Comparison of ENCODE assay signal across 8 cellular contexts in genomic region chr1:180269848-180270766, GRCh38. TPM values are rescaled to one million over a fixed set of nuclear protein-coding genes. Genes with fewer than 3 reads are reported as not detected.
DNase-seq lines count a peak whose midpoint lies in the region; ATAC-seq and TF ChIP-seq lines count a peak whose summit lies in the region.

No MANE protein-coding gene starts in this region.

- ATAC-seq in Right ventricle myocardium superior (ENCODE audit: poor library complexity), result peak; percentile 61
- ATAC-seq in sciatic nerve, result peak; percentile 60
- ATAC-seq in natural killer cell treated with Interleukin-12 subunit alpha and Interleukin-12 subunit beta and Interleukin-15 and Interleukin-18, amount 100 ng/mL, for 72 hours, result no peak
- no peak for ATAC-seq in HG02588 (IDR thresholded peaks at IDR 0.05; ENCODE audit: unreplicated experiment)

- peak; percentile 21 for DNase-seq in NCI-H1092 treated with DMSO at 0.1 percent for 48 hours (lab: John Stamatoyannopoulos, UW)
- DNase-seq in NCI-H1092 (lab: John Stamatoyannopoulos, UW), result no peak
- no peak for DNase-seq in PC-9
- DNase-seq in Right ventricle myocardium superior, result peak; percentile 52
- no peak for DNase-seq in sciatic nerve (ENCODE audit: low spot score)
- no peak for DNase-seq in cortex of kidney (lab: John Stamatoyannopoulos, UW)
- DNase-seq in natural killer cell treated with Interleukin-12 subunit alpha and Interleukin-12 subunit beta and Interleukin-15 and Interleukin-18, amount 100 ng/mL, for 72 hours (ENCODE audit: low spot score), result no peak

- no peaks in the 10 kb centered on the region for H3K36me3 ChIP-seq in PC-9 (ENCODE audit: low read depth)

- no peak overlapping the region for H3K4me3 ChIP-seq in PC-9

- H3K9me2 ChIP-seq in PC-9 (ENCODE audit: insufficient read depth), result no peaks in the 10 kb centered on the region

- no peak overlapping the region for H3K27ac ChIP-seq in PC-9

- peak; percentile 51 for TF ChIP-seq CTCF in PC-9 (conservative IDR thresholded peaks at IDR 0.05)

- no peaks in the 10 kb centered on the region for H4K20me1 ChIP-seq in PC-9 (ENCODE audit: insufficient read depth)

- H3K4me2 ChIP-seq in PC-9, result no peak overlapping the region

- H3K27me3 Mint-ChIP-seq in natural killer cell treated with Interleukin-12 subunit alpha and Interleukin-12 subunit beta and Interleukin-15 and Interleukin-18, amount 100 ng/mL, for 72 hours, result no peaks in the 10 kb centered on the region

- CTCF ChIA-PET in PC-9 (lab: Charles Lee), result no interaction called here

- POLR2A ChIA-PET in PC-9 (lab: Charles Lee; ENCODE audit: unreplicated experiment), result no interaction called here

- H3K4me3 Mint-ChIP-seq in natural killer cell treated with Interleukin-12 subunit alpha and Interleukin-12 subunit beta and Interleukin-15 and Interleukin-18, amount 100 ng/mL, for 72 hours, result no peak overlapping the region

- no peak overlapping the region for H2AFZ ChIP-seq in PC-9

- H3K79me2 ChIP-seq in PC-9 (ENCODE audit: low read depth), result no peaks in the 10 kb centered on the region

- no peaks in the 10 kb centered on the region for H3K9me3 ChIP-seq in PC-9 (ENCODE audit: insufficient read depth, low read depth)

- no peaks in the 10 kb centered on the region for H3K27me3 ChIP-seq in PC-9 (ENCODE audit: insufficient read depth, low read depth)

- no peak overlapping the region for H3K27ac Mint-ChIP-seq in natural killer cell treated with Interleukin-12 subunit alpha and Interleukin-12 subunit beta and Interleukin-15 and Interleukin-18, amount 100 ng/mL, for 72 hours

- no peaks in the 10 kb centered on the region for H3K4me1 ChIP-seq in PC-9 (replicated peaks; ENCODE audit: insufficient read depth)

- BruUV-seq in PC-9 (replicated peaks; lab: Mats Ljungman, UMichigan), result no TSS peak

- H3F3A ChIP-seq in PC-9 (ENCODE audit: insufficient read depth, low read depth), result no peaks in the 10 kb centered on the region

- intact Hi-C loops in PC-9 (cut with micrococcal nuclease; ENCODE audit: unreplicated experiment) (no loop called here), Right ventricle myocardium superior (cut with DNase I) (loop anchor here (5.0 kb wide), 1 partner anchor 207 kb away; no protein-coding TSS in a partner anchor), sciatic nerve (cut with DNase I) (no loop called here)

- peaks cover 0 to 3% of the 10 kb centered on the region in 2 donors for H3K4me1 Mint-ChIP-seq in natural killer cell treated with Interleukin-12 subunit alpha and Interleukin-12 subunit beta and Interleukin-15 and Interleukin-18, amount 100 ng/mL, for 72 hours (ENCODE audit: low read depth in 2 of 2)

- H3K9me3 Mint-ChIP-seq in natural killer cell treated with Interleukin-12 subunit alpha and Interleukin-12 subunit beta and Interleukin-15 and Interleukin-18, amount 100 ng/mL, for 72 hours, result no peaks in the 10 kb centered on the region

- H3K36me3 Mint-ChIP-seq in natural killer cell treated with Interleukin-12 subunit alpha and Interleukin-12 subunit beta and Interleukin-15 and Interleukin-18, amount 100 ng/mL, for 72 hours, result no peaks in the 10 kb centered on the region

RNA-seq across cellular contexts. Expression of gene LHX4, which starts 40.0 kb away (rescaled TPM):
- total RNA-seq in PC-9 (2021) (0.08 and 0.28 TPM in 2 replicates), Right ventricle myocardium superior (not detected), sciatic nerve (not detected)
- total RNA-seq in natural killer cell treated with Interleukin-12 subunit alpha and Interleukin-12 subunit beta and Interleukin-15 and Interleukin-18, amount 100 ng/mL, for 72 hours, result not detected

Comparison
In these comparisons a context has a peak if more than half of its experiments do, and no peak if none do; other contexts are left out.
1. DNase-seq: peak in NCI-H1092 treated with DMSO at 0.1 percent for 48 hours (single experiment) and Right ventricle myocardium superior (single experiment); none in NCI-H1092 (single experiment), PC-9 (0 of 2), sciatic nerve (single experiment), cortex of kidney (single experiment) and natural killer cell treated with Interleukin-12 subunit alpha and Interleukin-12 subunit beta and Interleukin-15 and Interleukin-18, amount 100 ng/mL, for 72 hours (single experiment).
2. ATAC-seq: peak in Right ventricle myocardium superior (single experiment) and sciatic nerve (single experiment); none in natural killer cell treated with Interleukin-12 subunit alpha and Interleukin-12 subunit beta and Interleukin-15 and Interleukin-18, amount 100 ng/mL, for 72 hours (0 of 2) and HG02588 (single experiment).